In genomic region chr11:13140028-13140870, GRCh38 we compare ENCODE assay signal across 8 cellular contexts.
A peak's percentile ranks its signal among the peaks of the same experiment; 100 is the strongest.
DNase-seq lines count a peak whose midpoint lies in the region; ATAC-seq, FAIRE-seq and TF ChIP-seq lines count a peak whose summit lies in the region.

No MANE protein-coding gene starts in this region.

- TF ChIP-seq POLR2A in A549 (IDR thresholded peaks at IDR 0.05; ENCODE audit: low read length) (no peak), transverse colon (IDR thresholded peaks at IDR 0.05) (no peak)

- no TSS peak for BruUV-seq in mammary epithelial cell (replicated peaks; lab: Mats Ljungman, UMichigan)

- 8% methylated on average over 7 of the region's 7 CpGs for WGBS in A549 (ENCODE audit: missing lambda C conversion rate)
- WGBS in mammary epithelial cell (ENCODE audit: low coverage, missing lambda C conversion rate), result 16% methylated on average over 7 of the region's 7 CpGs
- 20 to 23% methylated on average over 7 of the region's 7 CpGs for WGBS in transverse colon (ENCODE audit: low coverage in 1 of 2), 2 donors

- CTCF ChIA-PET in A549 (lab: Yijun Ruan, JAX), result interaction anchor here (0.5 to 2.8 kb wide), 11 partner anchors 8 to 175 kb away, joined by 3 to 17 read pairs (median 4); no protein-coding TSS in a partner anchor
- CTCF ChIA-PET in mammary epithelial cell (lab: Charles Lee; ENCODE audit: low non-redundant PET), result no interaction called here

- TF ChIP-seq CTCF in A549 (IDR thresholded peaks at IDR 0.05) (no peak), mammary epithelial cell (conservative IDR thresholded peaks at IDR 0.05 in 1 of 2, IDR thresholded peaks at IDR 0.05 in 1 of 2; ENCODE audit: extremely low read depth in 1 of 2, insufficient read depth in 1 of 2, low read depth in 1 of 2, low read length in 2 of 2) (no peak), transverse colon (IDR thresholded peaks at IDR 0.05) (no peak), coronary artery (IDR thresholded peaks at IDR 0.05) (no peak)

- H3K4me3 ChIP-seq in A549 (no peak overlapping the region), mammary epithelial cell (replicated peaks in 1 of 3; ENCODE audit: insufficient read depth in 1 of 3, low read depth in 2 of 3, low read length in 3 of 3) (no peak overlapping the region), transverse colon (no peak overlapping the region), coronary artery (no peak overlapping the region)

- no peak overlapping the region for H2AFZ ChIP-seq in mammary epithelial cell (ENCODE audit: low read depth, low read length)

- H4K20me1 ChIP-seq in mammary epithelial cell (ENCODE audit: insufficient read depth, low read length), result no peaks in the 10 kb centered on the region

- H3K9me3 ChIP-seq in A549, result peaks cover 8% of the 10 kb centered on the region; the same call in 2 of the 3 replicates
- no peaks in the 10 kb centered on the region for H3K9me3 ChIP-seq in mammary epithelial cell (replicated peaks; ENCODE audit: insufficient read depth, low read length)
- H3K9me3 ChIP-seq in transverse colon, result no peaks in the 10 kb centered on the region

- DNase-seq in A549 (ENCODE audit: low read depth in 1 of 2, low spot score in 1 of 2) (peak; percentile 81 to 96), mammary epithelial cell (peak; percentile 74), transverse colon (peak; percentile 77), activated gamma-delta T cell treated with Interleukin-2 at 50 U/mL for 16 hours (no peak), coronary artery (ENCODE audit: low spot score) (no peak), NCI-H1694 treated with DMSO at 0.1 percent for 48 hours (lab: John Stamatoyannopoulos, UW) (no peak)

- intact Hi-C loops in mammary epithelial cell (cut with micrococcal nuclease), result no loop called here
- intact Hi-C loops in transverse colon (cut with DNase I; ENCODE audit: low total_unique reads), result no loop called here

- FAIRE-seq in A549 (lab: Jason Lieb, UNC), result peak; percentile 93

- dilution Hi-C loops in mammary epithelial cell (cut with HindIII; ENCODE audit: low sequenced_read_pairs), result no loop called here

- peak overlapping the region; percentile 58 for H3K4me2 ChIP-seq in A549
- H3K4me2 ChIP-seq in mammary epithelial cell (ENCODE audit: insufficient read depth, low read depth, low read length), result peak overlapping the region; percentile 33

- H3K4me1 ChIP-seq in A549 (peaks cover 45% of the 10 kb centered on the region), mammary epithelial cell (ENCODE audit: insufficient read depth, low read length) (peaks cover 54% of the 10 kb centered on the region), transverse colon (peaks cover 0 to 33% (median 14%) of the 10 kb centered on the region in 4 donors)

- in situ Hi-C loops in mammary epithelial cell (cut with MboI; ENCODE audit: low sequenced_read_pairs in 2 of 2), result no loop called here
- in situ Hi-C loops in transverse colon (cut with MboI; ENCODE audit: low pct_ligation_motif_present in 1 of 4, low pct_unique_long_range_greater_than_20kb in 1 of 4, low sequenced_read_pairs in 3 of 4), result no loop called here

- peak; percentile 92 to 94 for ATAC-seq in A549
- peak; percentile 88 for ATAC-seq in GM19463 (IDR thresholded peaks at IDR 0.05; ENCODE audit: unreplicated experiment)
- peak; percentile 77 for ATAC-seq in HG03565 (IDR thresholded peaks at IDR 0.05; ENCODE audit: unreplicated experiment)

- TF ChIP-seq EP300 in A549 (IDR thresholded peaks at IDR 0.05) (peak; percentile 90 to 95; a peak in 4 of 5 replicates), transverse colon (IDR thresholded peaks at IDR 0.05; ENCODE audit: low read depth) (no peak)

- TF ChIP-seq RAD21 in A549 (conservative IDR thresholded peaks at IDR 0.05 in 1 of 2, IDR thresholded peaks at IDR 0.05 in 1 of 2), result peak; percentile 32 to 64; a peak in 4 of 5 replicates

- POLR2A ChIA-PET in A549 (lab: Yijun Ruan, JAX), result interaction anchor here (1.1 to 1.5 kb wide), 2 partner anchors 129 to 132 kb away, joined by 3 to 9 read pairs; partner anchors contain the start of gene RASSF10

- H3K9ac ChIP-seq in mammary epithelial cell (ENCODE audit: insufficient read depth, low read length), result no peak overlapping the region

- H3K27ac ChIP-seq in A549 (peak overlapping the region; percentile 98 to 99), mammary epithelial cell (ENCODE audit: insufficient read depth, low read depth, low read length) (peak overlapping the region; percentile 59), transverse colon (peak overlapping the region; percentile 47 to 81 (median 78)), coronary artery (no peak overlapping the region)

- no peaks in the 10 kb centered on the region for H3K36me3 ChIP-seq in mammary epithelial cell (ENCODE audit: insufficient read depth, low read length)
- H3K36me3 ChIP-seq in transverse colon, result no peaks in the 10 kb centered on the region

- no peaks in the 10 kb centered on the region for H3K27me3 ChIP-seq in mammary epithelial cell (ENCODE audit: insufficient read depth, low read length)
- H3K27me3 ChIP-seq in transverse colon, result no peaks in the 10 kb centered on the region

- H3K79me2 ChIP-seq in mammary epithelial cell (ENCODE audit: insufficient read depth, low read length), result no peaks in the 10 kb centered on the region

TF ChIP-seq in A549, 52 proteins besides CTCF, POLR2A, EP300 and RAD21 (continues in another document):
- TF ChIP-seq ESRRA (IDR thresholded peaks at IDR 0.05; ENCODE audit: borderline replicate concordance, low read length) (peak; percentile 79; the same call in 1 of the 2 replicates), TP53 (CRISPR knock-in tag; IDR thresholded peaks at IDR 0.05) (no peak), MAZ (IDR thresholded peaks at IDR 0.05; ENCODE audit: borderline replicate concordance, low read depth, low read length) (no peak), E2F6 (IDR thresholded peaks at IDR 0.05; ENCODE audit: borderline replicate concordance, low read depth) (peak; percentile 54; the same call in 1 of the 2 replicates), ZFP36 (IDR thresholded peaks at IDR 0.05; ENCODE audit: borderline replicate concordance, partially characterized antibody) (no peak), GATA3 (IDR thresholded peaks at IDR 0.05; ENCODE audit: borderline replicate concordance) (peak; percentile 89), NFE2L2 (conservative IDR thresholded peaks at IDR 0.05; ENCODE audit: low read length) (0 out of 2 replicates have a peak, but pooled peaks have one; percentile 12), FOSL2 (IDR thresholded peaks at IDR 0.05) (peak; percentile 78), FOSL2 (CRISPR knock-in tag; IDR thresholded peaks at IDR 0.05) (peak; percentile 88), BHLHE40 (IDR thresholded peaks at IDR 0.05; ENCODE audit: low read depth, low read length) (peak; percentile 65), ZC3H11A (IDR thresholded peaks at IDR 0.05) (no peak), CEBPB (IDR thresholded peaks at IDR 0.05) (peak in 1 of 2 experiments; percentile 42; a peak in 2 of 4 replicates), HEYL (CRISPR knock-in tag; IDR thresholded peaks at IDR 0.05) (no peak), JUN (IDR thresholded peaks at IDR 0.05) (peak; percentile 85 to 94; a peak in 4 of 5 replicates), PBX3 (IDR thresholded peaks at IDR 0.05) (0 out of 2 replicates have a peak, but pooled peaks have one; percentile 42), HOXB13 (CRISPR knock-in tag; IDR thresholded peaks at IDR 0.05; ENCODE audit: low read depth) (no peak), ZNF302 (CRISPR knock-in tag; IDR thresholded peaks at IDR 0.05) (peak; percentile 73; the same call in 1 of the 2 replicates), MAFK (IDR thresholded peaks at IDR 0.05; ENCODE audit: partially characterized antibody) (peak; percentile 85)
- TF ChIP-seq, protein P1, sequence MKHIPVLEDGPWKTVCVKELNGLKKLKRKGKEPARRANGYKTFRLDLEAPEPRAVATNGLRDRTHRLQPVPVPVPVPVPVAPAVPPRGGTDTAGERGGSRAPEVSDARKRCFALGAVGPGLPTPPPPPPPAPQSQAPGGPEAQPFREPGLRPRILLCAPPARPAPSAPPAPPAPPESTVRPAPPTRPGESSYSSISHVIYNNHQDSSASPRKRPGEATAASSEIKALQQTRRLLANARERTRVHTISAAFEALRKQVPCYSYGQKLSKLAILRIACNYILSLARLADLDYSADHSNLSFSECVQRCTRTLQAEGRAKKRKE (CRISPR knock-in tag; IDR thresholded peaks at IDR 0.05; ENCODE audit: low read depth), result peak; percentile 7; the same call in 1 of the 2 replicates
- TF ChIP-seq, protein P2, sequence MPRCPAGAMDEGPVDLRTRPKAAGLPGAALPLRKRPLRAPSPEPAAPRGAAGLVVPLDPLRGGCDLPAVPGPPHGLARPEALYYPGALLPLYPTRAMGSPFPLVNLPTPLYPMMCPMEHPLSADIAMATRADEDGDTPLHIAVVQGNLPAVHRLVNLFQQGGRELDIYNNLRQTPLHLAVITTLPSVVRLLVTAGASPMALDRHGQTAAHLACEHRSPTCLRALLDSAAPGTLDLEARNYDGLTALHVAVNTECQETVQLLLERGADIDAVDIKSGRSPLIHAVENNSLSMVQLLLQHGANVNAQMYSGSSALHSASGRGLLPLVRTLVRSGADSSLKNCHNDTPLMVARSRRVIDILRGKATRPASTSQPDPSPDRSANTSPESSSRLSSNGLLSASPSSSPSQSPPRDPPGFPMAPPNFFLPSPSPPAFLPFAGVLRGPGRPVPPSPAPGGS (IDR thresholded peaks at IDR 0.05), result peak; percentile 85; the same call in 2 of the 3 replicates

Comparison
In these comparisons a context has a peak if more than half of its experiments do, and no peak if none do; other contexts are left out.
1. DNase-seq: peak in A549 (2 of 2), mammary epithelial cell (single experiment) and transverse colon (single experiment); none in activated gamma-delta T cell treated with Interleukin-2 at 50 U/mL for 16 hours (single experiment), coronary artery (single experiment) and NCI-H1694 treated with DMSO at 0.1 percent for 48 hours (single experiment).
2. H3K27ac ChIP-seq: peak in A549 (2 of 2), mammary epithelial cell (single experiment) and transverse colon (4 of 4); none in coronary artery (0 of 2).
3. Peak in every context shown above with its lines, with median percentiles within 50 percentile points of each other: ATAC-seq.